13 cellular contexts compared by ENCODE assay signal in the genomic region with DNA sequence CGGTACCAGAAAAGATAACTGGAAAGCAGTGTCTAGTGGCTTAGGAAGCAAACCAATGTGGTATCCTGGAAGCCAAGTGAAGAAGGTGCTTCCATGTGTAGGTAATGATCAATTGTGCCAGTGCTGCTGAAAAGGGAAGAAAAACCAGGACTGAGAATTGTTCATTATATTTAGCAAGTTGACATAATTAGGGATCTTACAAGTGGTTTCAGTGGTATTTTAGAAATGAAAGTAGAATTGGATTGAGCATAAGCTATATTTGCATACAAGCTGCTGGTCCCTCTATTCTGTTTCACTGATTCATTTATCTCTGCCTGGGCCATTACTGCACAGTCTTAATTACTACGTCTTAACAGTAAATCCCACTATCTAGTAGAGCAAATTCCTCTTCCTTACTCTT. TPM values are rescaled to one million over a fixed set of nuclear protein-coding genes. Genes with fewer than 3 reads are reported as not detected.
DNase-seq lines count a peak whose midpoint lies in the region; ATAC-seq and TF ChIP-seq lines count a peak whose summit lies in the region.
"Had no signal": no experiment of that assay in that cellular context is flagged by ENCODE, and none has a peak within 500 bp of the region (broad histone marks: within the 10 kb centered on the region; RNA-seq: fewer than 3 reads in every experiment).

No MANE protein-coding gene starts in this region.

- BruUV-seq in Calu3 (replicated peaks; lab: Mats Ljungman, UMichigan) = no TSS peak

- H3K4me1 Mint-ChIP-seq in stimulated activated memory B cell treated with anti-CD40 and anti-IgM and Interleukin-4, amounts not matched to agents 10 μg/mL and 1 μg/mL and 100 μg/mL, for 72 hours = peaks cover 22% of the 10 kb centered on the region
- no peaks in the 10 kb centered on the region for H3K4me1 Mint-ChIP-seq in Calu3 (ENCODE audit: low read depth, unreplicated experiment)
- H3K4me1 Mint-ChIP-seq in activated naive CD8-positive, alpha-beta T cell treated with anti-CD3 and anti-CD28 coated beads, Interleukin-2, amount 50 U/mL, for 24 hours = no peaks in the 10 kb centered on the region
- H3K4me1 Mint-ChIP-seq: WTC11 had no signal

- intact Hi-C loops in Calu3 (cut with micrococcal nuclease; ENCODE audit: unreplicated experiment) = no loop called here

- H3K4me3 Mint-ChIP-seq in stimulated activated memory B cell treated with anti-CD40 and anti-IgM and Interleukin-4, amounts not matched to agents 10 μg/mL and 1 μg/mL and 100 μg/mL, for 72 hours = peak overlapping the region; percentile 36
- H3K4me3 Mint-ChIP-seq in Calu3 (ENCODE audit: low read depth, unreplicated experiment) = no peak overlapping the region
- no peak overlapping the region for H3K4me3 Mint-ChIP-seq in activated naive CD8-positive, alpha-beta T cell treated with anti-CD3 and anti-CD28 coated beads, Interleukin-2, amount 50 U/mL, for 24 hours
- H3K4me3 Mint-ChIP-seq: activated T-cell treated with anti-CD3 and anti-CD28 coated beads, Interleukin-2, amount 50 U/mL, for 4 hours; CD8-positive, alpha-beta memory T cell; WTC11 had no signal

- H3K9me3 Mint-ChIP-seq in stimulated activated memory B cell treated with anti-CD40 and anti-IgM and Interleukin-4, amounts not matched to agents 10 μg/mL and 1 μg/mL and 100 μg/mL, for 72 hours = no peaks in the 10 kb centered on the region
- no peaks in the 10 kb centered on the region for H3K9me3 Mint-ChIP-seq in Calu3 (ENCODE audit: low read depth, unreplicated experiment)
- H3K9me3 Mint-ChIP-seq in activated naive CD8-positive, alpha-beta T cell treated with anti-CD3 and anti-CD28 coated beads, Interleukin-2, amount 50 U/mL, for 24 hours = no peaks in the 10 kb centered on the region
- H3K9me3 Mint-ChIP-seq: activated T-cell treated with anti-CD3 and anti-CD28 coated beads, Interleukin-2, amount 50 U/mL, for 4 hours; CD8-positive, alpha-beta memory T cell; WTC11 had no signal

- no peak overlapping the region for H3K27ac Mint-ChIP-seq in stimulated activated memory B cell treated with anti-CD40 and anti-IgM and Interleukin-4, amounts not matched to agents 10 μg/mL and 1 μg/mL and 100 μg/mL, for 72 hours
- no peak overlapping the region for H3K27ac Mint-ChIP-seq in Calu3 (ENCODE audit: unreplicated experiment)
- no peak overlapping the region for H3K27ac Mint-ChIP-seq in activated naive CD8-positive, alpha-beta T cell treated with anti-CD3 and anti-CD28 coated beads, Interleukin-2, amount 50 U/mL, for 24 hours
- H3K27ac Mint-ChIP-seq: CD8-positive, alpha-beta memory T cell; WTC11 had no signal

- DNase-seq in Calu3 (no peak), DMS79 treated with DMSO at 0.1 percent for 48 hours (lab: John Stamatoyannopoulos, UW) (no peak)
- DNase-seq in activated naive CD8-positive, alpha-beta T cell treated with anti-CD3 and anti-CD28 coated beads, Interleukin-2, amount 50 U/mL, for 24 hours = no peak
- DNase-seq: activated T-cell treated with anti-CD3 and anti-CD28 coated beads, Interleukin-2, amount 50 U/mL, for 4 hours; CD8-positive, alpha-beta memory T cell; head of caudate nucleus; left ventricle myocardium inferior; SHP77 had no signal

- TF ChIP-seq CTCF in Calu3 (IDR thresholded peaks at IDR 0.05; ENCODE audit: unreplicated experiment) = no peak

- peaks cover 12% of the 10 kb centered on the region for H3K27me3 Mint-ChIP-seq in stimulated activated memory B cell treated with anti-CD40 and anti-IgM and Interleukin-4, amounts not matched to agents 10 μg/mL and 1 μg/mL and 100 μg/mL, for 72 hours
- no peaks in the 10 kb centered on the region for H3K27me3 Mint-ChIP-seq in Calu3 (ENCODE audit: unreplicated experiment)
- H3K27me3 Mint-ChIP-seq in activated naive CD8-positive, alpha-beta T cell treated with anti-CD3 and anti-CD28 coated beads, Interleukin-2, amount 50 U/mL, for 24 hours = peaks cover 11% of the 10 kb centered on the region

- CTCF ChIA-PET in Calu3 (lab: Charles Lee) = interaction anchor here (1.1 kb wide), 1 partner anchor 106 kb away, joined by 3 read pairs; a partner anchor contains a TSS

- H3K36me3 Mint-ChIP-seq in stimulated activated memory B cell treated with anti-CD40 and anti-IgM and Interleukin-4, amounts not matched to agents 10 μg/mL and 1 μg/mL and 100 μg/mL, for 72 hours = no peaks in the 10 kb centered on the region
- no peaks in the 10 kb centered on the region for H3K36me3 Mint-ChIP-seq in Calu3 (ENCODE audit: insufficient read depth, unreplicated experiment)
- no peaks in the 10 kb centered on the region for H3K36me3 Mint-ChIP-seq in activated naive CD8-positive, alpha-beta T cell treated with anti-CD3 and anti-CD28 coated beads, Interleukin-2, amount 50 U/mL, for 24 hours (ENCODE audit: low read depth)
- H3K36me3 Mint-ChIP-seq: CD8-positive, alpha-beta memory T cell; WTC11 had no signal

- ATAC-seq in GM19043 (IDR thresholded peaks at IDR 0.05; ENCODE audit: low read depth, unreplicated experiment) (peak; percentile 79), GM21825 (IDR thresholded peaks at IDR 0.05; ENCODE audit: unreplicated experiment) (peak; percentile 96), HG03159 (IDR thresholded peaks at IDR 0.05; ENCODE audit: unreplicated experiment) (peak; percentile 95)
- peak; percentile 83 for ATAC-seq in stimulated activated memory B cell treated with anti-CD40 and anti-IgM and Interleukin-4, amounts not matched to agents 10 μg/mL and 1 μg/mL and 100 μg/mL, for 72 hours
- no peak for ATAC-seq in activated naive CD8-positive, alpha-beta T cell treated with anti-CD3 and anti-CD28 coated beads, Interleukin-2, amount 50 U/mL, for 24 hours
- ATAC-seq: activated T-cell treated with anti-CD3 and anti-CD28 coated beads, Interleukin-2, amount 50 U/mL, for 4 hours; WTC11 had no signal

RNA-seq across cellular contexts. Expression of a gene that starts 32.3 kb away (rescaled TPM):
- 1.8 and 2.4 TPM in 2 replicates for total RNA-seq in Calu3 (2022)
- total RNA-seq: WTC11 had no signal

RNA-seq across cellular contexts. Expression of a gene that starts 36.9 kb away (rescaled TPM):
- 0.50 and 0.81 TPM in 2 replicates for total RNA-seq in Calu3 (2022)
- total RNA-seq: activated T-cell treated with anti-CD3 and anti-CD28 coated beads, Interleukin-2, amount 50 U/mL, for 4 hours; CD8-positive, alpha-beta memory T cell; WTC11 had no signal
